9 cellular contexts compared by ENCODE assay signal in the genomic region with DNA sequence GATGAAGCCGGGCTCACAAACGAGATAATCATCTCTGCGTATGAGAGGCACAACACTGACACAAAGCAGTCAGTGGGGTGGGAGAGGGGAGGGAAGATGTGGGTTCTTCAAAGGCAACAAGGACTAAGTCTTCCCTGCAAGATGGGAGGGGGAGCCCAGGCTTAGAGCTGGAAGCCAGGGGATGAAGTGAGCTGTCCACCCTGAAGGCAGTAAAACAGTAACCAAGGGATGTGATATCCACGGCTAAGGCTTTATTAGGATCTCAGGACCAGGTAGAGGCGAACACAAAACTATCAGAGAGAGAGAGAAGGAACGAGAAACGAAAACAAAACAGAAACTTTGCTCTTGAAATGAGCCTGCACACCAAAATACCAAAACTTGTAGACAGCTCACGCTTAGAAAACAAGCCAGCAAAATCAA.
DNase-seq lines count a peak whose midpoint lies in the region; ATAC-seq and TF ChIP-seq lines count a peak whose summit lies in the region.
"Had no signal": no experiment of that assay in that cellular context is flagged by ENCODE, and none has a peak within 500 bp of the region (broad histone marks: within the 10 kb centered on the region; RNA-seq: fewer than 3 reads in every experiment).

No MANE protein-coding gene starts in this region.

- TF ChIP-seq CTCF in osteocyte (IDR thresholded peaks at IDR 0.05): no peak

- peak overlapping the region; percentile 69 for H3K4me3 Mint-ChIP-seq in stimulated activated effector memory CD8-positive, alpha-beta T cell treated with anti-CD3 and anti-CD28 coated beads, Interleukin-12 subunit alpha, Interleukin-12 subunit beta, amount 100 ng/mL, for 72 hours
- H3K4me3 Mint-ChIP-seq in osteocyte (ENCODE audit: unreplicated experiment): no peak overlapping the region
- H3K4me3 Mint-ChIP-seq: nephron had no signal

- ATAC-seq in GM19397 (IDR thresholded peaks at IDR 0.05; ENCODE audit: unreplicated experiment) (peak; percentile 87), HG03097 (IDR thresholded peaks at IDR 0.05; ENCODE audit: low FRiP score, unreplicated experiment) (peak; percentile 85)
- peak; percentile 93 for ATAC-seq in stimulated activated effector memory CD8-positive, alpha-beta T cell treated with anti-CD3 and anti-CD28 coated beads, Interleukin-12 subunit alpha, Interleukin-12 subunit beta, amount 100 ng/mL, for 72 hours

- H3K9me3 Mint-ChIP-seq in stimulated activated effector memory CD8-positive, alpha-beta T cell treated with anti-CD3 and anti-CD28 coated beads, Interleukin-12 subunit alpha, Interleukin-12 subunit beta, amount 100 ng/mL, for 72 hours: peaks cover 14% of the 10 kb centered on the region
- H3K9me3 Mint-ChIP-seq in osteocyte (ENCODE audit: unreplicated experiment): peaks cover 10% of the 10 kb centered on the region

- no peaks in the 10 kb centered on the region for H3K27me3 Mint-ChIP-seq in osteocyte (ENCODE audit: unreplicated experiment)

- H3K4me1 Mint-ChIP-seq in stimulated activated effector memory CD8-positive, alpha-beta T cell treated with anti-CD3 and anti-CD28 coated beads, Interleukin-12 subunit alpha, Interleukin-12 subunit beta, amount 100 ng/mL, for 72 hours: peaks cover 27% of the 10 kb centered on the region
- H3K4me1 Mint-ChIP-seq in osteocyte (ENCODE audit: unreplicated experiment): no peaks in the 10 kb centered on the region
- H3K4me1 Mint-ChIP-seq: nephron had no signal

- H3K27ac Mint-ChIP-seq in stimulated activated effector memory CD8-positive, alpha-beta T cell treated with anti-CD3 and anti-CD28 coated beads, Interleukin-12 subunit alpha, Interleukin-12 subunit beta, amount 100 ng/mL, for 72 hours: peak overlapping the region; percentile 87
- no peak overlapping the region for H3K27ac Mint-ChIP-seq in osteocyte (ENCODE audit: unreplicated experiment)
- H3K27ac Mint-ChIP-seq: nephron had no signal

- DNase-seq in activated T-cell treated with anti-CD3 and anti-CD28 coated beads for 24 hours (ENCODE audit: low read depth) (peak; percentile 11), OCI-M2 (lab: John Stamatoyannopoulos, UW; ENCODE audit: unreplicated experiment) (no peak), SK-N-DZ (ENCODE audit: low spot score) (no peak), NCI-H774 (lab: John Stamatoyannopoulos, UW) (no peak), osteocyte (ENCODE audit: extremely low spot score, unreplicated experiment) (no peak)
- DNase-seq in stimulated activated effector memory CD8-positive, alpha-beta T cell treated with anti-CD3 and anti-CD28 coated beads, Interleukin-12 subunit alpha, Interleukin-12 subunit beta, amount 100 ng/mL, for 72 hours (ENCODE audit: low spot score in 2 of 2): peak in 1 of 2 donors; percentile 81

- H3K36me3 Mint-ChIP-seq in stimulated activated effector memory CD8-positive, alpha-beta T cell treated with anti-CD3 and anti-CD28 coated beads, Interleukin-12 subunit alpha, Interleukin-12 subunit beta, amount 100 ng/mL, for 72 hours: no peaks in the 10 kb centered on the region
- no peaks in the 10 kb centered on the region for H3K36me3 Mint-ChIP-seq in osteocyte (ENCODE audit: unreplicated experiment)
